In the genomic region with DNA sequence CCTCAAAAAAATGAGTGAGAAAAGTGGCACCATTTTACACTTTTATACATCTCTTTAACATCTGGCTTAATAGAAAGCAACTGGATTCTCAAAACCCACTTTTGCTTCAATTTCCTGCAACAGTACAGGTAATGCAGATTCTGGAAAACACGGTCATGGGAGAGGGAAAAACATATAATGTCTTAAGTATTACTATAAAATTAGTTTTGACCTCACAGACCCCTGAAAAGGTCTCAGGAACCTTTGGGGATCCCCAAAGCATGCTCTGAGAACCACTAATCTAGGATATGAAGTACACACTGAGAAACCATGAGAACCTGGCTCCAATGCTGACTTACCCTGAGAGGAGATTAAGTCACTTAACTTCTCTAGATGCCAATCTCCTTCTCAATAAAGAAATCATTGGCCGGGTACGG, we compare ENCODE assay signal across 8 cellular contexts.
A peak's percentile ranks its signal among the peaks of the same experiment; 100 is the strongest.
DNase-seq lines count a peak whose midpoint lies in the region; ATAC-seq and TF ChIP-seq lines count a peak whose summit lies in the region.

No MANE protein-coding gene starts in this region.

- no peak for TF ChIP-seq CTCF in progenitor cell of endocrine pancreas (IDR thresholded peaks at IDR 0.05; ENCODE audit: unreplicated experiment)

- no peak overlapping the region for H3K27ac Mint-ChIP-seq in central memory CD8-positive, alpha-beta T cell (ENCODE audit: low read depth)
- H3K27ac Mint-ChIP-seq in progenitor cell of endocrine pancreas: no peak overlapping the region

- DNase-seq in central memory CD8-positive, alpha-beta T cell (ENCODE audit: low spot score in 2 of 2): no peak
- DNase-seq in progenitor cell of endocrine pancreas (ENCODE audit: low spot score, unreplicated experiment) (no peak), DMS79 (lab: John Stamatoyannopoulos, UW) (no peak), NCI-H128 (lab: John Stamatoyannopoulos, UW; ENCODE audit: unreplicated experiment) (no peak), NCI-H1694 treated with DMSO at 0.1 percent for 48 hours (lab: John Stamatoyannopoulos, UW) (no peak)

- no peaks in the 10 kb centered on the region for H3K9me3 Mint-ChIP-seq in central memory CD8-positive, alpha-beta T cell
- H3K9me3 Mint-ChIP-seq in progenitor cell of endocrine pancreas (ENCODE audit: low read depth): no peaks in the 10 kb centered on the region

- H3K27me3 Mint-ChIP-seq in central memory CD8-positive, alpha-beta T cell: no peaks in the 10 kb centered on the region
- no peaks in the 10 kb centered on the region for H3K27me3 Mint-ChIP-seq in progenitor cell of endocrine pancreas

- H3K36me3 Mint-ChIP-seq in central memory CD8-positive, alpha-beta T cell (ENCODE audit: insufficient read depth): peaks cover 2% of the 10 kb centered on the region
- H3K36me3 Mint-ChIP-seq in progenitor cell of endocrine pancreas (ENCODE audit: insufficient read depth): peaks cover 3% of the 10 kb centered on the region

- ATAC-seq in GM18508 (IDR thresholded peaks at IDR 0.05; ENCODE audit: insufficient read depth, unreplicated experiment): peak; percentile 37
- peak; percentile 48 for ATAC-seq in GM21381 (IDR thresholded peaks at IDR 0.05; ENCODE audit: unreplicated experiment)
- ATAC-seq in HG03175 (IDR thresholded peaks at IDR 0.05; ENCODE audit: unreplicated experiment): peak; percentile 41
- ATAC-seq in central memory CD8-positive, alpha-beta T cell (replicated peaks; ENCODE audit: extremely low read depth, poor library complexity, severe bottlenecking): peak; percentile 25

- no peak overlapping the region for H3K4me3 Mint-ChIP-seq in central memory CD8-positive, alpha-beta T cell
- H3K4me3 Mint-ChIP-seq in progenitor cell of endocrine pancreas (ENCODE audit: low read depth): no peak overlapping the region

- peaks cover 35% of the 10 kb centered on the region for H3K4me1 Mint-ChIP-seq in central memory CD8-positive, alpha-beta T cell
- peaks cover 4% of the 10 kb centered on the region for H3K4me1 Mint-ChIP-seq in progenitor cell of endocrine pancreas (ENCODE audit: low read depth)
